ENCODE assay signal across 8 cellular contexts in the genomic region with DNA sequence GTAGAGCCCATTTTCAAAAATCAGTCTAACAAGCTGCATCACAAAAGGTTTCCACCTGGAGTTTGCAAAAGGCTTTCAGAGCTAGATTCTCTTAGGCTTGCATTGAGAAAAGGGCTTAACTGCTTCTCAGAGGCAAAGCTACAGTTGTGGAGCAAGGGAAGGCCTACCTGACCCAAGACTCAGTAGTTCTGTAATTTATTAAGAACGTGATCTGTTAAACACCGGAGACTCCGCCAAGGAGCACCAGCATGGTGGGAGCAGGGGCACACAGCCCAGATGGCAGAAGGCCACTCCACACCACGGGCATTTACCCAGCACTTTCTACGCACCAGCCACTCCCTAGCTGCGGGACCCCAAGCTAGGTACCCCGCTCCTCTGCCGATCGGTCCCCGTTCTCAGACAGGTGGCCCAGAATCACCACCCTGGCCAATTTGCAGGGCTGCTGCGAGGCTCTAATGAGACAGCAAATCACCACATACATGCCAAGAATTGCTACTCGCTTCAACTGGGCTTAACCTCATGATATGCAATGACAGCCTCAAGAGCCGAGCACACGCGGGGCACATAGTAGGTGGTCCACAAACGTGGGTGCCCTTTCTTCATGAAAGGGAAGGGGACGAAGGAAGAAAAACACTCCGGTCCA. TPM values are rescaled to one million over a fixed set of nuclear protein-coding genes. Genes with fewer than 3 reads are reported as not detected.
DNase-seq lines count a peak whose midpoint lies in the region; ATAC-seq and TF ChIP-seq lines count a peak whose summit lies in the region.

No MANE protein-coding gene starts in this region.

- H3K9me3 ChIP-seq in right atrium auricular region, result no peaks in the 10 kb centered on the region
- H3K9me3 ChIP-seq in skeletal muscle satellite cell (replicated peaks; ENCODE audit: low read length), result no peaks in the 10 kb centered on the region

- H3K9ac ChIP-seq in skeletal muscle satellite cell (ENCODE audit: low read depth, low read length), result peak overlapping the region; percentile 84

- ATAC-seq in HG02870 (IDR thresholded peaks at IDR 0.05; ENCODE audit: unreplicated experiment) (no peak), GM21619 (IDR thresholded peaks at IDR 0.05; ENCODE audit: unreplicated experiment) (no peak)

- H3K27ac ChIP-seq in right atrium auricular region, result peak overlapping the region; percentile 91 to 99

- H3K27me3 ChIP-seq in right atrium auricular region, result no peaks in the 10 kb centered on the region
- no peaks in the 10 kb centered on the region for H3K27me3 ChIP-seq in skeletal muscle satellite cell (ENCODE audit: control insufficient read depth, insufficient read depth, low read length)

- peak overlapping the region; percentile 71 to 89 for H3K4me3 ChIP-seq in right atrium auricular region
- peak overlapping the region; percentile 93 for H3K4me3 ChIP-seq in skeletal muscle satellite cell (ENCODE audit: low read length)

- TF ChIP-seq CTCF in right atrium auricular region (IDR thresholded peaks at IDR 0.05), result no peak

- no peaks in the 10 kb centered on the region for H3K36me3 ChIP-seq in right atrium auricular region
- H3K36me3 ChIP-seq in skeletal muscle satellite cell (ENCODE audit: insufficient read depth, low read length), result no peaks in the 10 kb centered on the region

- peak; percentile 6 for DNase-seq in stimulated activated CD4-positive, alpha-beta T cell treated with anti-CD3 and anti-CD28 coated beads, Interleukin-15, amount 100 ng/mL, for 24 hours
- DNase-seq in stimulated activated CD4-positive, alpha-beta T cell treated with anti-CD3 and anti-CD28 coated beads, Interleukin-2, amount 100 ng/mL, for 48 hours, result no peak
- peak; percentile 27 to 42 for DNase-seq in activated T-cell treated with anti-CD3 and anti-CD28 coated beads, Interleukin-2, amount 50 U/mL, for 48 hours
- DNase-seq in right atrium auricular region (ENCODE audit: low spot score), result no peak
- DNase-seq in NCI-H1105 (lab: John Stamatoyannopoulos, UW), result no peak

- H3K4me2 ChIP-seq in skeletal muscle satellite cell (ENCODE audit: low read length), result peak overlapping the region; percentile 96

- H3K4me1 ChIP-seq in right atrium auricular region, result peaks cover 0 to 47% of the 10 kb centered on the region in 2 donors
- peaks cover 22% of the 10 kb centered on the region for H3K4me1 ChIP-seq in skeletal muscle satellite cell (ENCODE audit: control insufficient read depth, insufficient read depth, low read length)

RNA-seq across cellular contexts. Expression of a gene that starts 1.5 kb away (rescaled TPM):
- total RNA-seq in right atrium auricular region, result 10 to 100 TPM; 58.3 to 76.0 TPM
- total RNA-seq in skeletal muscle satellite cell (2012; rRNA removed), result 8.9 and 13.5 TPM in 2 replicates

Comparison
In these comparisons a context has a peak if more than half of its experiments do, and no peak if none do; other contexts are left out.
1. DNase-seq: peak in stimulated activated CD4-positive, alpha-beta T cell treated with anti-CD3 and anti-CD28 coated beads, Interleukin-15, amount 100 ng/mL, for 24 hours (single experiment) and activated T-cell treated with anti-CD3 and anti-CD28 coated beads, Interleukin-2, amount 50 U/mL, for 48 hours (2 of 2); none in stimulated activated CD4-positive, alpha-beta T cell treated with anti-CD3 and anti-CD28 coated beads, Interleukin-2, amount 100 ng/mL, for 48 hours (0 of 2), right atrium auricular region (single experiment) and NCI-H1105 (single experiment).